ENCODE assay signal across 9 cellular contexts in genomic region chr3:158106773-158107461, GRCh38. TPM values are rescaled to one million over a fixed set of nuclear protein-coding genes. Genes with fewer than 3 reads are reported as not detected.
DNase-seq lines count a peak whose midpoint lies in the region; ATAC-seq and TF ChIP-seq lines count a peak whose summit lies in the region.
"Had no signal": no experiment of that assay in that cellular context is flagged by ENCODE, and none has a peak within 500 bp of the region (broad histone marks: within the 10 kb centered on the region; RNA-seq: fewer than 3 reads in every experiment).

No MANE protein-coding gene starts in this region.

- H3K9me2 ChIP-seq in OCI-LY1 (ENCODE audit: low read depth, low read length): no peaks in the 10 kb centered on the region

- H3K4me2 ChIP-seq in OCI-LY1 (ENCODE audit: low read length): peak overlapping the region; percentile 88

- peaks cover 5% of the 10 kb centered on the region; the same call in 1 of the 2 replicates for H3K27me3 ChIP-seq in OCI-LY1 (ENCODE audit: insufficient read depth, low read length)
- H3K27me3 ChIP-seq in effector memory CD4-positive, alpha-beta T cell (replicated peaks; ENCODE audit: control insufficient read depth, insufficient read depth, low read length, poor library complexity, severe bottlenecking): peaks cover 68% of the 10 kb centered on the region
- H3K27me3 ChIP-seq in skeletal muscle tissue (ENCODE audit: control insufficient read depth in 3 of 3, insufficient read depth in 3 of 3, low read length in 3 of 3): peaks cover 55 to 69% (median 59%) of the 10 kb centered on the region in 3 donors

- in situ Hi-C loops in ACHN (cut with HindIII; ENCODE audit: low pct_ligation_motif_present, low pct_unique_long_range_greater_than_20kb, low sequenced_read_pairs): no loop called here

- H3K79me2 ChIP-seq in OCI-LY1 (ENCODE audit: insufficient read depth, low read length): peaks cover 11% of the 10 kb centered on the region

- 0 out of 2 replicates have a peak, but pooled peaks cover 4% of the 10 kb centered on the region for H3F3A ChIP-seq in OCI-LY1 (ENCODE audit: insufficient read depth, low read length)

- H3K9ac ChIP-seq in OCI-LY1 (ENCODE audit: low read length): peak overlapping the region; percentile 60
- peak overlapping the region in 2 of 3 donors; percentile 32 to 50 for H3K9ac ChIP-seq in skeletal muscle tissue (ENCODE audit: low read depth in 1 of 3, low read length in 3 of 3)

- H2AFZ ChIP-seq in OCI-LY1 (ENCODE audit: low read length): no peak overlapping the region

- no peak for ATAC-seq in GM19455 (IDR thresholded peaks at IDR 0.05; ENCODE audit: unreplicated experiment)

- H3K4me3 ChIP-seq in OCI-LY1 (ENCODE audit: low read depth, low read length, poor library complexity, severe bottlenecking) (peak overlapping the region; percentile 73), skeletal muscle tissue (ENCODE audit: low read length in 3 of 3) (peak overlapping the region; percentile 56 to 66 (median 66))
- peak overlapping the region; percentile 29 for H3K4me3 ChIP-seq in effector memory CD4-positive, alpha-beta T cell (ENCODE audit: insufficient read depth, low read depth, low read length, poor library complexity, severe bottlenecking)

- H3K4me1 ChIP-seq in OCI-LY1 (ENCODE audit: insufficient read depth, low read length, severe bottlenecking) (peaks cover 65% of the 10 kb centered on the region), skeletal muscle tissue (ENCODE audit: control insufficient read depth in 3 of 3, insufficient read depth in 3 of 3, low read length in 3 of 3) (peaks cover 23 to 35% (median 32%) of the 10 kb centered on the region in 3 donors)
- peaks cover 51% of the 10 kb centered on the region for H3K4me1 ChIP-seq in effector memory CD4-positive, alpha-beta T cell (ENCODE audit: control insufficient read depth, insufficient read depth, low read length, poor library complexity, severe bottlenecking)

- DNase-seq in ACHN: peak; percentile 28
- DNase-seq in GM03348 (ENCODE audit: low spot score): peak; percentile 33
- no peak for DNase-seq in effector memory CD4-positive, alpha-beta T cell
- no peak for DNase-seq in DMS79 treated with DMSO at 0.1 percent for 48 hours (lab: John Stamatoyannopoulos, UW)
- no peak for DNase-seq in NOMO-1 treated with dmso at 0.1 percent for 144 hours (lab: John Stamatoyannopoulos, UW; ENCODE audit: unreplicated experiment)

- H4K20me1 ChIP-seq in OCI-LY1 (ENCODE audit: insufficient read depth, low read length): no peaks in the 10 kb centered on the region

- no peaks in the 10 kb centered on the region for H3K9me3 ChIP-seq in OCI-LY1 (ENCODE audit: low read length)
- H3K9me3 ChIP-seq in effector memory CD4-positive, alpha-beta T cell (ENCODE audit: control insufficient read depth, low read length): peaks cover 2% of the 10 kb centered on the region
- H3K9me3 ChIP-seq in skeletal muscle tissue (ENCODE audit: control insufficient read depth in 3 of 3, low read length in 3 of 3): no peaks in the 10 kb centered on the region

- H3K27ac ChIP-seq in OCI-LY1 (ENCODE audit: low read depth, low read length, poor library complexity, severe bottlenecking) (no peak overlapping the region), skeletal muscle tissue (ENCODE audit: low read depth, low read length) (no peak overlapping the region)
- H3K27ac ChIP-seq in effector memory CD4-positive, alpha-beta T cell (ENCODE audit: insufficient read depth, low read length, poor library complexity, severe bottlenecking): no peak overlapping the region
- H3K27ac ChIP-seq: epithelial cell of prostate had no signal

- TF ChIP-seq CTCF in OCI-LY1 (IDR thresholded peaks at IDR 0.05; ENCODE audit: low read length): no peak

- H3K36me3 ChIP-seq in OCI-LY1 (ENCODE audit: insufficient read depth, low read length) (no peaks in the 10 kb centered on the region), skeletal muscle tissue (ENCODE audit: control insufficient read depth in 3 of 3, insufficient read depth in 3 of 3, low read length in 3 of 3) (no peaks in the 10 kb centered on the region)
- no peaks in the 10 kb centered on the region for H3K36me3 ChIP-seq in effector memory CD4-positive, alpha-beta T cell (ENCODE audit: control insufficient read depth, insufficient read depth, low read length)

RNA-seq across cellular contexts. Expression of gene SHOX2, which starts 0.7 kb away (rescaled TPM):
- 6.8 TPM for total RNA-seq in skeletal muscle tissue

RNA-seq across cellular contexts. Expression of gene RSRC1, which starts 3.0 kb away (rescaled TPM):
- total RNA-seq in skeletal muscle tissue: 33.4 TPM

Comparison
In these comparisons a context has a peak if more than half of its experiments do, and no peak if none do; other contexts are left out.
1. DNase-seq: peak in ACHN (single experiment) and GM03348 (single experiment); none in effector memory CD4-positive, alpha-beta T cell (0 of 3), DMS79 treated with DMSO at 0.1 percent for 48 hours (single experiment) and NOMO-1 treated with dmso at 0.1 percent for 144 hours (single experiment).
2. Peak in every context shown above with its lines, with median percentiles within 50 percentile points of each other: H3K4me3 ChIP-seq.